In genomic region chr5:93596676-93597441, GRCh38 we compare ENCODE assay signal across 10 cellular contexts. TPM values are rescaled to one million over a fixed set of nuclear protein-coding genes. Genes with fewer than 3 reads are reported as not detected.
DNase-seq lines count a peak whose midpoint lies in the region; ATAC-seq lines count a peak whose summit lies in the region.
"Had no signal": no experiment of that assay in that cellular context is flagged by ENCODE, and none has a peak within 500 bp of the region (broad histone marks: within the 10 kb centered on the region; RNA-seq: fewer than 3 reads in every experiment).

No MANE protein-coding gene starts in this region.

- no peak overlapping the region for H3K27ac Mint-ChIP-seq in activated T-helper 1 cell treated with anti-CD3 and anti-CD28 coated beads, Interleukin-12 subunit alpha, Interleukin-12 subunit beta, Interleukin-2, Interleukin-4 antibody, amounts not matched to agents 30 ng/mL and 10 ng/mL and 1 ng/mL, durations not matched to agents 14 hours and 24 hours and 36 hours

- H3K36me3 ChIP-seq in ES-I3 (ENCODE audit: insufficient read depth, low read length) = no peaks in the 10 kb centered on the region

- H3K4me3 Mint-ChIP-seq in activated T-helper 1 cell treated with anti-CD3 and anti-CD28 coated beads, Interleukin-12 subunit alpha, Interleukin-12 subunit beta, Interleukin-2, Interleukin-4 antibody, amounts not matched to agents 30 ng/mL and 10 ng/mL and 1 ng/mL, durations not matched to agents 14 hours and 24 hours and 36 hours = no peak overlapping the region

- peaks cover 7% of the 10 kb centered on the region for H3K36me3 Mint-ChIP-seq in activated T-helper 1 cell treated with anti-CD3 and anti-CD28 coated beads, Interleukin-12 subunit alpha, Interleukin-12 subunit beta, Interleukin-2, Interleukin-4 antibody, amounts not matched to agents 30 ng/mL and 10 ng/mL and 1 ng/mL, durations not matched to agents 14 hours and 24 hours and 36 hours (ENCODE audit: low read depth)

- no peaks in the 10 kb centered on the region for H3K9me3 ChIP-seq in ES-I3 (ENCODE audit: control insufficient read depth, insufficient read depth, low read length)

- DNase-seq in HT-29 (ENCODE audit: low spot score) (peak; percentile 70), cerebellar cortex (ENCODE audit: low spot score) (peak; percentile 88), mucosa of gallbladder (ENCODE audit: low spot score) (peak; percentile 82)
- no peak for DNase-seq in activated T-helper 1 cell treated with anti-CD3 and anti-CD28 coated beads, Interleukin-12 subunit alpha, Interleukin-12 subunit beta, Interleukin-2, Interleukin-4 antibody, amounts not matched to agents 30 ng/mL and 10 ng/mL and 1 ng/mL, durations not matched to agents 14 hours and 24 hours and 36 hours (ENCODE audit: low spot score)
- DNase-seq: activated CD4-positive, alpha-beta T cell treated with anti-CD3 and anti-CD28 coated beads, Interleukin-2, amount 10 ng/mL, durations not matched to agents 7 days and 5 days; NCI-H1436 had no signal

- peaks cover 11% of the 10 kb centered on the region for H3K9me3 Mint-ChIP-seq in activated T-helper 1 cell treated with anti-CD3 and anti-CD28 coated beads, Interleukin-12 subunit alpha, Interleukin-12 subunit beta, Interleukin-2, Interleukin-4 antibody, amounts not matched to agents 30 ng/mL and 10 ng/mL and 1 ng/mL, durations not matched to agents 14 hours and 24 hours and 36 hours
- H3K9me3 Mint-ChIP-seq: activated CD4-positive, alpha-beta T cell treated with anti-CD3 and anti-CD28 coated beads, Interleukin-2, amount 10 ng/mL, durations not matched to agents 7 days and 5 days had no signal

- no peaks in the 10 kb centered on the region; the same call in none of the 2 replicates for H3K4me1 ChIP-seq in ES-I3 (ENCODE audit: insufficient read depth, low read length)

- intact Hi-C loops in activated T-helper 1 cell treated with anti-CD3 and anti-CD28 coated beads, Interleukin-12 subunit alpha, Interleukin-12 subunit beta, Interleukin-2, Interleukin-4 antibody, amounts not matched to agents 30 ng/mL and 10 ng/mL and 1 ng/mL, durations not matched to agents 14 hours and 24 hours and 36 hours (cut with micrococcal nuclease) = no loop called here

- H3K4me1 Mint-ChIP-seq in activated T-helper 1 cell treated with anti-CD3 and anti-CD28 coated beads, Interleukin-12 subunit alpha, Interleukin-12 subunit beta, Interleukin-2, Interleukin-4 antibody, amounts not matched to agents 30 ng/mL and 10 ng/mL and 1 ng/mL, durations not matched to agents 14 hours and 24 hours and 36 hours (ENCODE audit: low read depth) = no peaks in the 10 kb centered on the region

- peak overlapping the region; percentile 31; the same call in 1 of the 2 replicates for H3K9ac ChIP-seq in ES-I3 (ENCODE audit: low read depth, low read length)

- ATAC-seq in HG03280 (IDR thresholded peaks at IDR 0.05; ENCODE audit: unreplicated experiment) (no peak), GM18873 (IDR thresholded peaks at IDR 0.05; ENCODE audit: low FRiP score, unreplicated experiment) (no peak), GM21825 (IDR thresholded peaks at IDR 0.05; ENCODE audit: unreplicated experiment) (no peak)

- H3K27me3 Mint-ChIP-seq in activated T-helper 1 cell treated with anti-CD3 and anti-CD28 coated beads, Interleukin-12 subunit alpha, Interleukin-12 subunit beta, Interleukin-2, Interleukin-4 antibody, amounts not matched to agents 30 ng/mL and 10 ng/mL and 1 ng/mL, durations not matched to agents 14 hours and 24 hours and 36 hours (ENCODE audit: insufficient read depth) = peaks cover 46% of the 10 kb centered on the region

RNA-seq across cellular contexts. Expression of gene NR2F1, which starts 13.8 kb away (rescaled TPM):
- total RNA-seq in HT-29 (2014; rRNA removed; shearing (Covaris generic)) = 19.7 and 24.5 TPM in 2 replicates
- total RNA-seq in mucosa of gallbladder = 162 TPM
- not detected in 2 replicates for total RNA-seq in activated T-helper 1 cell treated with anti-CD3 and anti-CD28 coated beads, Interleukin-12 subunit alpha, Interleukin-12 subunit beta, Interleukin-2, Interleukin-4 antibody, amounts not matched to agents 30 ng/mL and 10 ng/mL and 1 ng/mL, durations not matched to agents 14 hours and 24 hours and 36 hours
- total RNA-seq: activated CD4-positive, alpha-beta T cell treated with anti-CD3 and anti-CD28 coated beads, Interleukin-2, amount 10 ng/mL, durations not matched to agents 7 days and 5 days had no signal

RNA-seq across cellular contexts. Expression of gene NR2F1-AS1, which starts 15.8 kb away (rescaled TPM):
- total RNA-seq in HT-29 (2014; rRNA removed; shearing (Covaris generic)) = 2.8 and 4.1 TPM in 2 replicates
- total RNA-seq in mucosa of gallbladder = 29.5 TPM
- not detected in 2 replicates for total RNA-seq in activated T-helper 1 cell treated with anti-CD3 and anti-CD28 coated beads, Interleukin-12 subunit alpha, Interleukin-12 subunit beta, Interleukin-2, Interleukin-4 antibody, amounts not matched to agents 30 ng/mL and 10 ng/mL and 1 ng/mL, durations not matched to agents 14 hours and 24 hours and 36 hours
- total RNA-seq: activated CD4-positive, alpha-beta T cell treated with anti-CD3 and anti-CD28 coated beads, Interleukin-2, amount 10 ng/mL, durations not matched to agents 7 days and 5 days had no signal

Comparison
In these comparisons a context has a peak if more than half of its experiments do, and no peak if none do; other contexts are left out.
1. RNA of gene NR2F1, which starts 13.8 kb away (total RNA-seq): 162 TPM in mucosa of gallbladder (single experiment) and 19.7 to 24.5 TPM in HT-29; not detected in activated T-helper 1 cell treated with anti-CD3 and anti-CD28 coated beads, Interleukin-12 subunit alpha, Interleukin-12 subunit beta, Interleukin-2, Interleukin-4 antibody, amounts not matched to agents 30 ng/mL and 10 ng/mL and 1 ng/mL, durations not matched to agents 14 hours and 24 hours and 36 hours; every median in the first group is over 10 times any median in the second.